ENCODE assay signal across 6 cellular contexts in the genomic region with DNA sequence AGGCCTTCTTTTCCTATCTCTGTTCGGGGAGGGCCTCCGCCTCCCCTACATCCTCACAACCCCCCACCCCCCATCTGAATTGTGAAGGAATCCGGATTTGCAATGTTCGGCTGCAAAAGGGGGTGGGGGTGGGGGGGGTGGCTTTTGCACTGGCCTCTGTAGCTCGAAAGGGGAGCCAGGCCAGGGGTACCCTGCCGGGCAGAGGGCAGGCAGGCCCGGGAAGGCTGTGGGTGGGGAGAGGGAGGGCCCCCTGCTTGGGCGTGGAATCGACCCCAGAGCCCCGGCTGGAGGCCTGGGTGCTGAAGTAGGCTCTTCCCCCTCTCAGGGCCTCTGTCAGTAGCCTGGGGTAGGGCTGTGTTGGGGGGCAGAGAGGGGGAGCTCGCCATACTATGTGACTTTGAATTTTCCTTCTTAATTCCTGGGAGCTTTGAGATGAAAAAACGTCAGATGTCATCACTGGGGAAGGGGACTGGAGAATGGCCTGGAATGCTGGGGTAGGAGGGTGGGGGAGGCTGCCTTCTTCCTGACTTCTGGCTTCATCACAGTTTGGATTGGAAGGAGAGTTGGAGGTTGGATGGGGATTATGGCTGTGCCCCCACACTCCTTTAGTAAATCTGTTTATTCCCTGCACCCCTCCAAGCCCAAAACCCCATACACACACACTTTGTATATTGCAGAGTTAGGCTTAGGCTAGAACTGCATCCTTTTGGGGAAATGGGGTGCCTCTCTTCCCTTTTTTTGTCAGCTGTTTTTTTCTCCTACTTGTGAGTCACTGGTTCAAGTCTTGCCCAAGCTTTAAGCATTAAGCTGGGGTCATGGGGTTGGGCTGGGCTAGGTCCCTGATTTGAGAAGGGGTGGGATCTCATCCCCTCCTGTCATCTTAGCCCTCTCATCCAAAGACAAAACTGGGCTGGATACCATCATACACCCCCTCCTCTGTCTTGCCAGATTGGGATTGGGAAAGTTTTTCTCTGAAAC. TPM values are rescaled to one million over a fixed set of nuclear protein-coding genes. Genes with fewer than 3 reads are reported as not detected.
DNase-seq lines count a peak whose midpoint lies in the region; ATAC-seq and TF ChIP-seq lines count a peak whose summit lies in the region.

No MANE protein-coding gene starts in this region.

- H3K4me3 ChIP-seq in iPS-18a (ENCODE audit: low read length) (peak overlapping the region; percentile 85), uterus (peak overlapping the region; percentile 94 to 99)

- ATAC-seq in Right ventricle myocardium inferior = no peak
- no peak for ATAC-seq in HG03442 (IDR thresholded peaks at IDR 0.05; ENCODE audit: unreplicated experiment)

- peak overlapping the region; percentile 93 for H3K27ac ChIP-seq in iPS-18a (ENCODE audit: low read length)
- H3K27ac ChIP-seq in uterus = peak overlapping the region; percentile 99 to 100

- H3K4me1 ChIP-seq in iPS-18a (ENCODE audit: control insufficient read depth, low read depth, low read length) = peaks cover 50% of the 10 kb centered on the region
- peaks cover 0 to 15% of the 10 kb centered on the region in 2 donors for H3K4me1 ChIP-seq in uterus

- intact Hi-C loops in Right ventricle myocardium inferior (cut with DNase I) (no loop called here), cardiac septum (cut with DNase I) (no loop called here), uterus (cut with DNase I; ENCODE audit: low total_unique reads) (loop anchor here (5.0 kb wide), 1 partner anchor 48 kb away; no protein-coding TSS in a partner anchor)

- DNase-seq in Right ventricle myocardium inferior (ENCODE audit: missing footprints) (peak; percentile 45), cardiac septum (ENCODE audit: low spot score) (no peak), uterus (peak; percentile 71 to 79), NCI-H146 (lab: John Stamatoyannopoulos, UW) (no peak)

- no peak for TF ChIP-seq CTCF in uterus (IDR thresholded peaks at IDR 0.05)

- H3K36me3 ChIP-seq in iPS-18a (ENCODE audit: control insufficient read depth, low read depth, low read length) (no peaks in the 10 kb centered on the region), uterus (no peaks in the 10 kb centered on the region)

- no peak for TF ChIP-seq POLR2A in uterus (IDR thresholded peaks at IDR 0.05)

- H3K9ac ChIP-seq in iPS-18a (ENCODE audit: low read length) = peak overlapping the region; percentile 91

- H3K9me3 ChIP-seq in iPS-18a (ENCODE audit: control insufficient read depth, low read depth, low read length) (no peaks in the 10 kb centered on the region), uterus (no peaks in the 10 kb centered on the region)

- H3K27me3 ChIP-seq in iPS-18a (ENCODE audit: control insufficient read depth, insufficient read depth, low read length) = no peaks in the 10 kb centered on the region
- H3K27me3 ChIP-seq in uterus = no peaks in the 10 kb centered on the region

RNA-seq across cellular contexts. Expression of a gene that starts 1.3 kb away (rescaled TPM):
- total RNA-seq in Right ventricle myocardium inferior = 143 TPM
- total RNA-seq in cardiac septum = 103 TPM
- 100 to 1,000 TPM; 164 to 507 (median 318) TPM for total RNA-seq in uterus

RNA-seq across cellular contexts. Expression of a gene that starts 17.8 kb away (rescaled TPM):
- total RNA-seq in Right ventricle myocardium inferior (not detected), cardiac septum (not detected), uterus (not detected)

RNA-seq across cellular contexts. Expression of a gene that starts 18.4 kb away (rescaled TPM):
- total RNA-seq in Right ventricle myocardium inferior (58.3 TPM), cardiac septum (42.1 TPM), uterus (100 to 1,000 TPM in 2 of 4 donors, 10 to 100 TPM in 2; 62.5 to 242 (median 94.3) TPM)

RNA-seq across cellular contexts. Expression of a gene that starts 40.7 kb away (rescaled TPM):
- total RNA-seq in Right ventricle myocardium inferior = 9.8 TPM
- total RNA-seq in cardiac septum = 37.9 TPM
- 10 to 100 TPM in 3 of 4 donors, 1 to 10 TPM in 1; 9.1 to 85.8 (median 33.9) TPM for total RNA-seq in uterus

RNA-seq across cellular contexts. Expression of a gene that starts 51.0 kb away (rescaled TPM):
- 3.3 TPM for total RNA-seq in Right ventricle myocardium inferior
- total RNA-seq in cardiac septum = 2.4 TPM
- total RNA-seq in uterus = 10 to 100 TPM in 2 of 4 donors, 1 to 10 TPM in 2; 1.5 to 18.0 (median 9.9) TPM

Comparison
In these comparisons a context has a peak if more than half of its experiments do, and no peak if none do; other contexts are left out.
1. DNase-seq: peak in Right ventricle myocardium inferior (single experiment) and uterus (2 of 2); none in cardiac septum (single experiment) and NCI-H146 (single experiment).